Comparison of ENCODE assay signal across 8 cellular contexts in the genomic region with DNA sequence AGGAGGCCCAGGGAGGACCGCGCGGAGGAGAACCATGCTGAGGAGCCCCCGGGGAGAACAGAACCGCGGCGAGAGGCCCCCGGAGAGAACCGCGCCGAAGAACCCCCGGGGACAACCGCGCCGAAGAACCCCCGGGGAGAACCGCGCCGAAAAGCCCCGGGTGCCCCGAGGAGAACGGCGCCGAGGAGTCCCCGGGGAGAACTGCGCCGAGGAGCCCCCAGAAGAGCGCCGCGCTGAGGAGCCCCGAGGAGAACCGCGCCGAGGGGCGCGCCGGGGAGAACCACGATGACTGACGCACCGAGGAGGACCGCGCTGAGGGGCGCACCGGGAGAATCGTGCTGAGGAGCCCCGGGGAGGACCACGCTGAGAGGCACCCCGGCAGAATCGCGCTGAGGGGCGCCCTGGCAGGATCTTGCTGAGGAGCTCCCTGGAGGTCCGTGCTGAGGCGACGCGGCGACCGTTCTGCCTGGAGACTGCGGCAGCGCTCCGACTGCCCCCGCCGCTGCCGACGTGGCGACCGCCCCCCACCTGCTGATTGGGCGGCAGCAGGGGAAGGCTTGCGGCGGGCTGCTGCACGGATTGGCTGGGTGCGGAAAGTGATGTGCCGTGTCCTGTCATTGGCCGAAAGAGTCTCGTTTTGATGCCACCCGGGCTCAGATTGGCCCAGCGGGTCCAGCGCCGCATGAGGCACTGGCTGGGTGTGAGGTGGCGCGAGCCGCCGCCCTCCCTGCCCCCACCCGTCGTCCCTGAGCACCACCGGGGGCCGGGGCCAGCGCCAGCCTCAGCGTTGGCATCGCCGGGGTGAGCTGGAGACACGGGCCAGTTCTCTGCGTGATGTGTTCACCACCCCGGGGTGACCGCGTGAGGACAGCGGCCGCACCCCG. TPM values are rescaled to one million over a fixed set of nuclear protein-coding genes. Genes with fewer than 3 reads are reported as not detected.
DNase-seq lines count a peak whose midpoint lies in the region; ATAC-seq and TF ChIP-seq lines count a peak whose summit lies in the region.

A gene (minus strand): TSS at position 464 of the 884 bp plus-strand sequence.

- H3K27ac Mint-ChIP-seq in neural crest cell (ENCODE audit: unreplicated experiment): peak within 1 kb of the TSS; percentile 43
- peak within 1 kb of the TSS; percentile 57 to 85 for H3K27ac Mint-ChIP-seq in stimulated activated naive CD8-positive, alpha-beta T cell treated with anti-CD3 and anti-CD28 coated beads, Interleukin-15, amount 100 ng/mL, for 72 hours

- H3K4me1 Mint-ChIP-seq in neural crest cell: peaks cover 65% of the 10 kb centered on the region
- H3K4me1 Mint-ChIP-seq in stimulated activated naive CD8-positive, alpha-beta T cell treated with anti-CD3 and anti-CD28 coated beads, Interleukin-15, amount 100 ng/mL, for 72 hours: peaks cover 20% of the 10 kb centered on the region

- H3K27me3 ChIP-seq in RWPE2 (ENCODE audit: insufficient read depth, poor library complexity, severe bottlenecking): no peaks in the 10 kb centered on the region

- no peaks in the 10 kb centered on the region for H3K9me3 ChIP-seq in RWPE2 (ENCODE audit: severe bottlenecking)

- H3K36me3 Mint-ChIP-seq in neural crest cell (ENCODE audit: low read depth): no peaks in the 10 kb centered on the region

- peaks cover 5% of the 10 kb centered on the region for H3K4me1 ChIP-seq in RWPE2 (ENCODE audit: insufficient read depth, poor library complexity, severe bottlenecking)

- ATAC-seq in GM21825 (IDR thresholded peaks at IDR 0.05; ENCODE audit: unreplicated experiment) (peak; percentile 87), RWPE2 (ENCODE audit: low read depth) (peak; percentile 90)
- ATAC-seq in stimulated activated naive CD8-positive, alpha-beta T cell treated with anti-CD3 and anti-CD28 coated beads, Interleukin-15, amount 100 ng/mL, for 72 hours: peak; percentile 97

- peak; percentile 94 for DNase-seq in EH (ENCODE audit: low read depth)
- peak; percentile 79 to 81 for DNase-seq in Kasumi-1 (lab: John Stamatoyannopoulos, UW)
- DNase-seq in RWPE2 (ENCODE audit: low spot score): peak; percentile 88
- peak; percentile 94 for DNase-seq in activated effector memory CD4-positive, alpha-beta T cell treated with anti-CD3 and anti-CD28 coated beads, Interleukin-2, amount 50 U/mL, for 16 hours
- DNase-seq in fibroblast of villous mesenchyme (ENCODE audit: low read depth): peak; percentile 94
- peak; percentile 71 for DNase-seq in neural crest cell (ENCODE audit: low read depth, low spot score)
- DNase-seq in stimulated activated naive CD8-positive, alpha-beta T cell treated with anti-CD3 and anti-CD28 coated beads, Interleukin-15, amount 100 ng/mL, for 72 hours: peak; percentile 84 to 92

- peak within 1 kb of the TSS; percentile 88 for H3K4me3 Mint-ChIP-seq in neural crest cell
- H3K4me3 Mint-ChIP-seq in stimulated activated naive CD8-positive, alpha-beta T cell treated with anti-CD3 and anti-CD28 coated beads, Interleukin-15, amount 100 ng/mL, for 72 hours: peak within 1 kb of the TSS; percentile 85 to 89

- no peak for TF ChIP-seq CTCF in RWPE2 (IDR thresholded peaks at IDR 0.05; ENCODE audit: poor library complexity, severe bottlenecking)
- TF ChIP-seq CTCF in fibroblast of villous mesenchyme (IDR thresholded peaks at IDR 0.05; ENCODE audit: insufficient read depth, low read depth, low read length): no peak
- no peak for TF ChIP-seq CTCF in neural crest cell (conservative IDR thresholded peaks at IDR 0.05)

- H3K27me3 Mint-ChIP-seq in neural crest cell (ENCODE audit: low read depth): peaks cover 11% of the 10 kb centered on the region
- no peaks in the 10 kb centered on the region for H3K27me3 Mint-ChIP-seq in stimulated activated naive CD8-positive, alpha-beta T cell treated with anti-CD3 and anti-CD28 coated beads, Interleukin-15, amount 100 ng/mL, for 72 hours

- peak within 1 kb of the TSS; percentile 55 for H3K4me3 ChIP-seq in RWPE2 (ENCODE audit: severe bottlenecking)
- H3K4me3 ChIP-seq in fibroblast of villous mesenchyme (ENCODE audit: low read depth, low read length): peak within 1 kb of the TSS; percentile 80

- H3K9me3 Mint-ChIP-seq in neural crest cell: no peaks in the 10 kb centered on the region
- no peaks in the 10 kb centered on the region for H3K9me3 Mint-ChIP-seq in stimulated activated naive CD8-positive, alpha-beta T cell treated with anti-CD3 and anti-CD28 coated beads, Interleukin-15, amount 100 ng/mL, for 72 hours

- peaks cover 4% of the 10 kb centered on the region for H3K36me3 ChIP-seq in RWPE2 (ENCODE audit: low read depth)

- peak within 1 kb of the TSS; percentile 49 for H3K27ac ChIP-seq in RWPE2 (ENCODE audit: poor library complexity, severe bottlenecking)

RNA-seq across cellular contexts. Expression of the gene that starts here (rescaled TPM):
- total RNA-seq in fibroblast of villous mesenchyme (6.0 and 6.1 TPM in 2 replicates), neural crest cell (2.3 TPM in 2 replicates)

Comparison
In these comparisons a context has a peak if more than half of its experiments do, and no peak if none do; other contexts are left out.
1. Peak in every context shown above with its lines: DNase-seq, ATAC-seq, H3K4me3 ChIP-seq and H3K27ac ChIP-seq.